Comparison of ENCODE assay signal across 2 cellular contexts in genomic region chr4:4507923-4508322, GRCh38.
TF ChIP-seq lines count a peak whose summit lies in the region.

No MANE protein-coding gene starts in this region.

TF ChIP-seq in HEK293, 187 proteins besides CTCF, POLR2A, EP300 and RAD21 (continued from another document):
- TF ChIP-seq, protein P1, sequence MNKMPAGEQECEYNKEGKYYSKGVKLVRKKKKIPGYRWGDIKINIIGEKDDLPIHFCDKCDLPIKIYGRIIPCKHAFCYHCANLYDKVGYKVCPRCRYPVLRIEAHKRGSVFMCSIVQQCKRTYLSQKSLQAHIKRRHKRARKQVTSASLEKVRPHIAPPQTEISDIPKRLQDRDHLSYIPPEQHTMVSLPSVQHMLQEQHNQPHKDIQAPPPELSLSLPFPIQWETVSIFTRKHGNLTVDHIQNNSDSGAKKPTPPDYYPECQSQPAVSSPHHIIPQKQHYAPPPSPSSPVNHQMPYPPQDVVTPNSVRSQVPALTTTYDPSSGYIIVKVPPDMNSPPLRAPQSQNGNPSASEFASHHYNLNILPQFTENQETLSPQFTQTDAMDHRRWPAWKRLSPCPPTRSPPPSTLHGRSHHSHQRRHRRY (tag by site-specific recombination; IDR thresholded peaks at IDR 0.05), result no peak
- TF ChIP-seq ZNF843 (tag by site-specific recombination; IDR thresholded peaks at IDR 0.05) (no peak), REPIN1 (tag by site-specific recombination; IDR thresholded peaks at IDR 0.05; ENCODE audit: low read depth) (no peak), ZNF426 (tag by site-specific recombination; IDR thresholded peaks at IDR 0.05) (no peak), ZNF654 (tag by site-specific recombination; IDR thresholded peaks at IDR 0.05; ENCODE audit: low read depth) (peak; percentile 10; the same call in 1 of the 2 replicates), ZNF354C (tag by site-specific recombination; IDR thresholded peaks at IDR 0.05; ENCODE audit: borderline replicate concordance, low read depth) (no peak), ZIC2 (tag by site-specific recombination; IDR thresholded peaks at IDR 0.05) (no peak), ZFP41 (tag by site-specific recombination; IDR thresholded peaks at IDR 0.05; ENCODE audit: borderline replicate concordance) (no peak), ZNF626 (tag by site-specific recombination; IDR thresholded peaks at IDR 0.05) (no peak)
- TF ChIP-seq, protein P2, sequence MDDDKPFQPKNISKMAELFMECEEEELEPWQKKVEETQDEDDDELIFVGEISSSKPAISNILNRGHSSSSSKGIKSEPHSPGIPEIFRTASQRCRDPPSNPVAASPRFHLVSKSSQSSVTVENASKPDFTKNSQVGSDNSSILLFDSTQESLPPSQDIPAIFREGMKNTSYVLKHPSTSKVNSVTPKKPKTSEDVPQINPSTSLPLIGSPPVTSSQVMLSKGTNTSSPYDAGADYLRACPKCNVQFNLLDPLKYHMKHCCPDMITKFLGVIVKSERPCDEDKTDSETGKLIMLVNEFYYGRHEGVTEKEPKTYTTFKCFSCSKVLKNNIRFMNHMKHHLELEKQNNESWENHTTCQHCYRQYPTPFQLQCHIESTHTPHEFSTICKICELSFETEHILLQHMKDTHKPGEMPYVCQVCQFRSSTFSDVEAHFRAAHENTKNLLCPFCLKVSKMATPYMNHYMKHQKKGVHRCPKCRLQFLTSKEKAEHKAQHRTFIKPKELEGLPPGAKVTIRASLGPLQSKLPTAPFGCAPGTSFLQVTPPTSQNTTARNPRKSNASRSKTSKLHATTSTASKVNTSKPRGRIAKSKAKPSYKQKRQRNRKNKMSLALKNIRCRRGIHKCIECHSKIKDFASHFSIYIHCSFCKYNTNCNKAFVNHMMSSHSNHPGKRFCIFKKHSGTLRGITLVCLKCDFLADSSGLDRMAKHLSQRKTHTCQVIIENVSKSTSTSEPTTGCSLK (tag by site-specific recombination; IDR thresholded peaks at IDR 0.05), result no peak

TF ChIP-seq in HepG2, 621 proteins besides CTCF, POLR2A, EP300 and RAD21:
- TF ChIP-seq, protein P3, sequence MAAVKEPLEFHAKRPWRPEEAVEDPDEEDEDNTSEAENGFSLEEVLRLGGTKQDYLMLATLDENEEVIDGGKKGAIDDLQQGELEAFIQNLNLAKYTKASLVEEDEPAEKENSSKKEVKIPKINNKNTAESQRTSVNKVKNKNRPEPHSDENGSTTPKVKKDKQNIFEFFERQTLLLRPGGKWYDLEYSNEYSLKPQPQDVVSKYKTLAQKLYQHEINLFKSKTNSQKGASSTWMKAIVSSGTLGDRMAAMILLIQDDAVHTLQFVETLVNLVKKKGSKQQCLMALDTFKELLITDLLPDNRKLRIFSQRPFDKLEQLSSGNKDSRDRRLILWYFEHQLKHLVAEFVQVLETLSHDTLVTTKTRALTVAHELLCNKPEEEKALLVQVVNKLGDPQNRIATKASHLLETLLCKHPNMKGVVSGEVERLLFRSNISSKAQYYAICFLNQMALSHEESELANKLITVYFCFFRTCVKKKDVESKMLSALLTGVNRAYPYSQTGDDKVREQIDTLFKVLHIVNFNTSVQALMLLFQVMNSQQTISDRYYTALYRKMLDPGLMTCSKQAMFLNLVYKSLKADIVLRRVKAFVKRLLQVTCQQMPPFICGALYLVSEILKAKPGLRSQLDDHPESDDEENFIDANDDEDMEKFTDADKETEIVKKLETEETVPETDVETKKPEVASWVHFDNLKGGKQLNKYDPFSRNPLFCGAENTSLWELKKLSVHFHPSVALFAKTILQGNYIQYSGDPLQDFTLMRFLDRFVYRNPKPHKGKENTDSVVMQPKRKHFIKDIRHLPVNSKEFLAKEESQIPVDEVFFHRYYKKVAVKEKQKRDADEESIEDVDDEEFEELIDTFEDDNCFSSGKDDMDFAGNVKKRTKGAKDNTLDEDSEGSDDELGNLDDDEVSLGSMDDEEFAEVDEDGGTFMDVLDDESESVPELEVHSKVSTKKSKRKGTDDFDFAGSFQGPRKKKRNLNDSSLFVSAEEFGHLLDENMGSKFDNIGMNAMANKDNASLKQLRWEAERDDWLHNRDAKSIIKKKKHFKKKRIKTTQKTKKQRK (IDR thresholded peaks at IDR 0.05; ENCODE audit: low read length), result no peak
- TF ChIP-seq DZIP1 (CRISPR knock-in tag; IDR thresholded peaks at IDR 0.05), result no peak
- no peak for TF ChIP-seq EHMT2 (IDR thresholded peaks at IDR 0.05; ENCODE audit: borderline replicate concordance, low read depth, low read length)
- TF ChIP-seq STAG1 (CRISPR knock-in tag; IDR thresholded peaks at IDR 0.05), result peak; percentile 10; the same call in 1 of the 2 replicates
- TF ChIP-seq ZNF558 (CRISPR knock-in tag; IDR thresholded peaks at IDR 0.05; ENCODE audit: borderline replicate concordance), result no peak
- no peak for TF ChIP-seq ZMYM3 (CRISPR knock-in tag; IDR thresholded peaks at IDR 0.05)
- no peak for TF ChIP-seq NRL (CRISPR knock-in tag; IDR thresholded peaks at IDR 0.05; ENCODE audit: borderline replicate concordance)
- TF ChIP-seq, protein P4, sequence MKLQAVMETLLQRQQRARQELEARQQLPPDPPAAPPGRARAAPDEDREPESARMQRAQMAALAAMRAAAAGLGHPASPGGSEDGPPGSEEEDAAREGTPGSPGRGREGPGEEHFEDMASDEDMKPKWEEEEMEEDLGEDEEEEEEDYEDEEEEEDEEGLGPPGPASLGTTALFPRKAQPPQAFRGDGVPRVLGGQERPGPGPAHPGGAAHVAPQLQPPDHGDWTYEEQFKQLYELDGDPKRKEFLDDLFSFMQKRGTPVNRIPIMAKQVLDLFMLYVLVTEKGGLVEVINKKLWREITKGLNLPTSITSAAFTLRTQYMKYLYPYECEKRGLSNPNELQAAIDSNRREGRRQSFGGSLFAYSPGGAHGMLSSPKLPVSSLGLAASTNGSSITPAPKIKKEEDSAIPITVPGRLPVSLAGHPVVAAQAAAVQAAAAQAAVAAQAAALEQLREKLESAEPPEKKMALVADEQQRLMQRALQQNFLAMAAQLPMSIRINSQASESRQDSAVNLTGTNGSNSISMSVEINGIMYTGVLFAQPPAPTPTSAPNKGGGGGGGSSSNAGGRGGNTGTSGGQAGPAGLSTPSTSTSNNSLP (IDR thresholded peaks at IDR 0.05; ENCODE audit: low read depth, low read length), result 0 out of 2 replicates have a peak, but pooled peaks have one; percentile 44
- TF ChIP-seq, protein P5, sequence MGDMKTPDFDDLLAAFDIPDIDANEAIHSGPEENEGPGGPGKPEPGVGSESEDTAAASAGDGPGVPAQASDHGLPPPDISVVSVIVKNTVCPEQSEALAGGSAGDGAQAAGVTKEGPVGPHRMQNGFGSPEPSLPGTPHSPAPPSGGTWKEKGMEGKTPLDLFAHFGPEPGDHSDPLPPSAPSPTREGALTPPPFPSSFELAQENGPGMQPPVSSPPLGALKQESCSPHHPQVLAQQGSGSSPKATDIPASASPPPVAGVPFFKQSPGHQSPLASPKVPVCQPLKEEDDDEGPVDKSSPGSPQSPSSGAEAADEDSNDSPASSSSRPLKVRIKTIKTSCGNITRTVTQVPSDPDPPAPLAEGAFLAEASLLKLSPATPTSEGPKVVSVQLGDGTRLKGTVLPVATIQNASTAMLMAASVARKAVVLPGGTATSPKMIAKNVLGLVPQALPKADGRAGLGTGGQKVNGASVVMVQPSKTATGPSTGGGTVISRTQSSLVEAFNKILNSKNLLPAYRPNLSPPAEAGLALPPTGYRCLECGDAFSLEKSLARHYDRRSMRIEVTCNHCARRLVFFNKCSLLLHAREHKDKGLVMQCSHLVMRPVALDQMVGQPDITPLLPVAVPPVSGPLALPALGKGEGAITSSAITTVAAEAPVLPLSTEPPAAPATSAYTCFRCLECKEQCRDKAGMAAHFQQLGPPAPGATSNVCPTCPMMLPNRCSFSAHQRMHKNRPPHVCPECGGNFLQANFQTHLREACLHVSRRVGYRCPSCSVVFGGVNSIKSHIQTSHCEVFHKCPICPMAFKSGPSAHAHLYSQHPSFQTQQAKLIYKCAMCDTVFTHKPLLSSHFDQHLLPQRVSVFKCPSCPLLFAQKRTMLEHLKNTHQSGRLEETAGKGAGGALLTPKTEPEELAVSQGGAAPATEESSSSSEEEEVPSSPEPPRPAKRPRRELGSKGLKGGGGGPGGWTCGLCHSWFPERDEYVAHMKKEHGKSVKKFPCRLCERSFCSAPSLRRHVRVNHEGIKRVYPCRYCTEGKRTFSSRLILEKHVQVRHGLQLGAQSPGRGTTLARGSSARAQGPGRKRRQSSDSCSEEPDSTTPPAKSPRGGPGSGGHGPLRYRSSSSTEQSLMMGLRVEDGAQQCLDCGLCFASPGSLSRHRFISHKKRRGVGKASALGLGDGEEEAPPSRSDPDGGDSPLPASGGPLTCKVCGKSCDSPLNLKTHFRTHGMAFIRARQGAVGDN (CRISPR knock-in tag; IDR thresholded peaks at IDR 0.05), result no peak
- TF ChIP-seq ZSCAN9 (CRISPR knock-in tag; IDR thresholded peaks at IDR 0.05; ENCODE audit: borderline replicate concordance), result no peak
- no peak for TF ChIP-seq SMC3 (IDR thresholded peaks at IDR 0.05; ENCODE audit: low read length)
- no peak for TF ChIP-seq ZNF570 (CRISPR knock-in tag; IDR thresholded peaks at IDR 0.05; ENCODE audit: borderline replicate concordance)
- 0 out of 2 replicates have a peak, but pooled peaks have one; percentile 22 for TF ChIP-seq HOMEZ (CRISPR knock-in tag; IDR thresholded peaks at IDR 0.05; ENCODE audit: low read depth)
